In the genomic region with DNA sequence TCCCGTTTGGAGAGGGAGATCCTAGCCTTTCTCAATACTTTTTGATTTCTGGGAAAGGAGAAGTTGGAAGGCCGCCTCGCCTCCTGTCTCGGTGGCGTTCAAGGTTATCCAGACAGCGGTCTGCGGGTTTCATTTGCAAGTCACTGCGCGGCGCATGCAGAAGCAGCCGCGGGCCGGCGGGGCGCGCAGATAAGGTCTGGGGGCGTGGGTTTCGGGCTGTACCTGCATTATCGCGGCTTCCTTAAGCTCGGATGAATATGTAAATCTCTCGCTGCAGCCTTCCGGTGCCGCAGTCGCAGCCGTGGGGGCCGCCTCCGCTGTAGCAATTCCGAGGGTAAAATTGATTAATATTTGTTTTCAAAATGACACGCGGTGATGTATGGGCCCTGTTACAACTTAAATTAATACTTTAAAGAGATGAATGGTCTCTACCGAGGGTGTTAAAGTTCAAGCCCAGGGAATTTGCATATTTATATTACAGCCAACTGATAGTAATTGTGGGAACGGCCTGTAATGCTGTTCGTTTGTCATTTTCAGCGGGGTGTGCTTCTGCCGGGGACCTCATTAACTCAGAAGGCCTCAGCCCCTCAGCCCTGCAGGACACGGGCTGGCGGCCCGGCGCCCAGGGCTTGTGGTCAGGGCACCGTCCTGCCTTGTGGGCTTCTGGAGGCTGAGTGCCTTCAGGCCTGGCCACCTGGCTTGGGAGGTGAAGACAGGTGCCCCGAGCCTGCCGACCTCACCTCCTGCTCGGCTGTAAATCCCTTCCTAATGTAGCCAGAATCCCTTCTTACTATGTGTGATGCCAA, we compare ENCODE assay signal across 8 cellular contexts.
DNase-seq lines count a peak whose midpoint lies in the region; ATAC-seq and TF ChIP-seq lines count a peak whose summit lies in the region.

No MANE protein-coding gene starts in this region.

- peak; percentile 54 for DNase-seq in ELF-1 (ENCODE audit: low read depth, low spot score)
- DNase-seq in dorsolateral prefrontal cortex: no peak
- no peak for DNase-seq in AG08396 (ENCODE audit: low spot score)
- no peak for DNase-seq in SK-N-DZ (ENCODE audit: low spot score)

- no peak for TF ChIP-seq CTCF in dorsolateral prefrontal cortex (IDR thresholded peaks at IDR 0.05 in 54 of 56, conservative IDR thresholded peaks at IDR 0.05 in 2 of 56; ENCODE audit: low read depth in 1 of 56, partially characterized antibody in 56 of 56)

- intact Hi-C loops in dorsolateral prefrontal cortex (cut with DNase I): no loop called here

- peaks cover 0 to 19% (median 0%) of the 10 kb centered on the region in 45 donors for H3K27me3 ChIP-seq in dorsolateral prefrontal cortex
- peaks cover 3% of the 10 kb centered on the region for H3K27me3 ChIP-seq in rectal smooth muscle tissue (ENCODE audit: control insufficient read depth, insufficient read depth, low read length)

- H3K4me3 ChIP-seq in dorsolateral prefrontal cortex: peak overlapping the region; percentile 4 to 64 (median 46)
- peak overlapping the region; percentile 52 for H3K4me3 ChIP-seq in rectal smooth muscle tissue (ENCODE audit: low read length)

- H3K4me1 ChIP-seq in rectal smooth muscle tissue (ENCODE audit: control insufficient read depth, insufficient read depth, low read length): no peaks in the 10 kb centered on the region

- no peak overlapping the region for H3K9ac ChIP-seq in rectal smooth muscle tissue (ENCODE audit: low read length)

- ATAC-seq in activated CD4-positive, CD25-positive, alpha-beta regulatory T cell treated with anti-CD3 and anti-CD28 coated beads, Interleukin-2, amount 50 U/mL, for 24 hours: peak; percentile 44 to 71
- ATAC-seq in HG02588 (IDR thresholded peaks at IDR 0.05; ENCODE audit: unreplicated experiment) (no peak), HG03175 (IDR thresholded peaks at IDR 0.05; ENCODE audit: unreplicated experiment) (no peak)

- H3K27ac ChIP-seq in dorsolateral prefrontal cortex (peak overlapping the region in 47 of 59 donors; percentile 3 to 100 (median 97)), rectal smooth muscle tissue (ENCODE audit: low read depth, low read length) (no peak overlapping the region)

- H3K36me3 ChIP-seq in rectal smooth muscle tissue (ENCODE audit: control insufficient read depth, insufficient read depth, low read length): no peaks in the 10 kb centered on the region

Comparison
In these comparisons a context has a peak if more than half of its experiments do, and no peak if none do; other contexts are left out.
1. ATAC-seq: peak in activated CD4-positive, CD25-positive, alpha-beta regulatory T cell treated with anti-CD3 and anti-CD28 coated beads, Interleukin-2, amount 50 U/mL, for 24 hours (2 of 2); none in HG02588 (single experiment) and HG03175 (single experiment).